In genomic region chr6:1917628-1918371, GRCh38 we compare ENCODE assay signal across 8 cellular contexts.
DNase-seq lines count a peak whose midpoint lies in the region; ATAC-seq and FAIRE-seq lines count a peak whose summit lies in the region.
"Had no signal": no experiment of that assay in that cellular context is flagged by ENCODE, and none has a peak within 500 bp of the region (broad histone marks: within the 10 kb centered on the region; RNA-seq: fewer than 3 reads in every experiment).

No MANE protein-coding gene starts in this region.

- H3K36me3 Mint-ChIP-seq in activated T-cell treated with anti-CD3 and anti-CD28 coated beads, Interleukin-2, amount 50 U/mL, for 72 hours (ENCODE audit: insufficient read depth in 2 of 2), result no peaks in the 10 kb centered on the region
- peaks cover 0 to 8% (median 4%) of the 10 kb centered on the region in 3 donors for H3K36me3 Mint-ChIP-seq in immature natural killer cell

- FAIRE-seq in HTR-8/SVneo (lab: Jason Lieb, UNC), result peak; percentile 90
- FAIRE-seq: endometrium had no signal

- DNase-seq in HTR-8/SVneo (ENCODE audit: insufficient read length, low spot score), result peak; percentile 82
- peak; percentile 63 to 71 for DNase-seq in activated T-cell treated with anti-CD3 and anti-CD28 coated beads, Interleukin-2, amount 50 U/mL, for 72 hours
- DNase-seq in immature natural killer cell, result peak in 2 of 3 donors; percentile 2 to 12
- peak; percentile 72 for DNase-seq in stimulated activated CD8-positive, alpha-beta memory T cell treated with anti-CD3 and anti-CD28 coated beads, Interleukin-4, amount 100 ng/mL, for 48 hours
- DNase-seq in NCI-H748 (lab: John Stamatoyannopoulos, UW; ENCODE audit: unreplicated experiment), result no peak
- no peak for DNase-seq in DMS153 treated with DMSO at 0.1 percent for 48 hours (lab: John Stamatoyannopoulos, UW; ENCODE audit: unreplicated experiment)

- H3K27ac Mint-ChIP-seq in activated T-cell treated with anti-CD3 and anti-CD28 coated beads, Interleukin-2, amount 50 U/mL, for 72 hours, result peak overlapping the region; percentile 5
- H3K27ac Mint-ChIP-seq in immature natural killer cell, result peak overlapping the region in 3 of 6 donors; percentile 9 to 74 (median 15)

- peak; percentile 99 to 100 for ATAC-seq in activated T-cell treated with anti-CD3 and anti-CD28 coated beads, Interleukin-2, amount 50 U/mL, for 72 hours (replicated peaks in 1 of 2)
- no peak for ATAC-seq in GM21737 (IDR thresholded peaks at IDR 0.05; ENCODE audit: unreplicated experiment)

- no peaks in the 10 kb centered on the region for H3K9me3 Mint-ChIP-seq in activated T-cell treated with anti-CD3 and anti-CD28 coated beads, Interleukin-2, amount 50 U/mL, for 72 hours
- H3K9me3 Mint-ChIP-seq in immature natural killer cell, result no peaks in the 10 kb centered on the region

- H3K4me3 Mint-ChIP-seq in activated T-cell treated with anti-CD3 and anti-CD28 coated beads, Interleukin-2, amount 50 U/mL, for 72 hours, result no peak overlapping the region
- peak overlapping the region in 4 of 5 donors; percentile 0 to 38 (median 9) for H3K4me3 Mint-ChIP-seq in immature natural killer cell

- H3K4me1 Mint-ChIP-seq in activated T-cell treated with anti-CD3 and anti-CD28 coated beads, Interleukin-2, amount 50 U/mL, for 72 hours (ENCODE audit: low read depth), result peaks cover 19% of the 10 kb centered on the region
- H3K4me1 Mint-ChIP-seq in immature natural killer cell, result peaks cover 26 to 36% of the 10 kb centered on the region in 2 donors

- no peaks in the 10 kb centered on the region for H3K27me3 Mint-ChIP-seq in activated T-cell treated with anti-CD3 and anti-CD28 coated beads, Interleukin-2, amount 50 U/mL, for 72 hours (ENCODE audit: low read depth)
- peaks cover 0 to 2% (median 2%) of the 10 kb centered on the region in 3 donors for H3K27me3 Mint-ChIP-seq in immature natural killer cell (ENCODE audit: low read depth in 3 of 3)

Comparison
In these comparisons a context has a peak if more than half of its experiments do, and no peak if none do; other contexts are left out.
1. DNase-seq: peak in HTR-8/SVneo (single experiment), activated T-cell treated with anti-CD3 and anti-CD28 coated beads, Interleukin-2, amount 50 U/mL, for 72 hours (2 of 2), immature natural killer cell (2 of 3) and stimulated activated CD8-positive, alpha-beta memory T cell treated with anti-CD3 and anti-CD28 coated beads, Interleukin-4, amount 100 ng/mL, for 48 hours (single experiment); none in NCI-H748 (single experiment) and DMS153 treated with DMSO at 0.1 percent for 48 hours (single experiment).
2. H3K4me3 Mint-ChIP-seq: peak in immature natural killer cell (4 of 5); none in activated T-cell treated with anti-CD3 and anti-CD28 coated beads, Interleukin-2, amount 50 U/mL, for 72 hours (0 of 2).